ENCODE assay signal across 1 cellular context in the genomic region with DNA sequence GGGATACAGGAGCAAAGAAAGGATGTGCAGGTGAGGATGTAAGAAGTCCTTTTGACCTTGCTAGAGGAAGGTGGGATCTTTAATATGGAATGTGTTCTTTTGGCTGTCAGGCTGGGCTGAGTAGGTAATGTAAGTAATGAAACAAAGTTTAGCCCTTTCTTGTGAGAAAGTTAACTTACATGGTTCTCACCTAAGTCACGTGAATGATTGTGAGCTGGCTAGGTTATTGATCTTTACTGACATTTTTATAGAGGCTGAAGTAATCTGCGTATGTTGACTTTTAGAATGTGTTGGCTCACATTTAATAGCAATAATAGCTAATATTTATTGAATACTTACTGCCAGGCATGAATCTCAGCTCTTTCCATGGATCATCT.
TF ChIP-seq lines count a peak whose summit lies in the region.

No MANE protein-coding gene starts in this region.

TF ChIP-seq in H1, 55 proteins besides CTCF, POLR2A, EP300 and RAD21:
- TF ChIP-seq HDAC6 (IDR thresholded peaks at IDR 0.05; ENCODE audit: low read depth, low read length) (no peak), BACH1 (IDR thresholded peaks at IDR 0.05; ENCODE audit: low read length) (no peak), SIRT6 (IDR thresholded peaks at IDR 0.05; ENCODE audit: low read length) (no peak), SIN3A (conservative IDR thresholded peaks at IDR 0.05 in 1 of 2, IDR thresholded peaks at IDR 0.05 in 1 of 2; ENCODE audit: low read depth in 1 of 2, low read length in 2 of 2) (no peak), SP4 (IDR thresholded peaks at IDR 0.05; ENCODE audit: low read length) (no peak), CEBPB (IDR thresholded peaks at IDR 0.05; ENCODE audit: low read depth, low read length) (no peak), CBX5 (IDR thresholded peaks at IDR 0.05; ENCODE audit: low read depth, low read length) (no peak), TBP (IDR thresholded peaks at IDR 0.05; ENCODE audit: low read depth, low read length) (no peak), SRF (IDR thresholded peaks at IDR 0.05; ENCODE audit: low read depth, low read length) (no peak)
- TF ChIP-seq, protein P1, sequence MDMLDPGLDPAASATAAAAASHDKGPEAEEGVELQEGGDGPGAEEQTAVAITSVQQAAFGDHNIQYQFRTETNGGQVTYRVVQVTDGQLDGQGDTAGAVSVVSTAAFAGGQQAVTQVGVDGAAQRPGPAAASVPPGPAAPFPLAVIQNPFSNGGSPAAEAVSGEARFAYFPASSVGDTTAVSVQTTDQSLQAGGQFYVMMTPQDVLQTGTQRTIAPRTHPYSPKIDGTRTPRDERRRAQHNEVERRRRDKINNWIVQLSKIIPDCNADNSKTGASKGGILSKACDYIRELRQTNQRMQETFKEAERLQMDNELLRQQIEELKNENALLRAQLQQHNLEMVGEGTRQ (IDR thresholded peaks at IDR 0.05; ENCODE audit: low read length) = no peak
- TF ChIP-seq, protein P2, sequence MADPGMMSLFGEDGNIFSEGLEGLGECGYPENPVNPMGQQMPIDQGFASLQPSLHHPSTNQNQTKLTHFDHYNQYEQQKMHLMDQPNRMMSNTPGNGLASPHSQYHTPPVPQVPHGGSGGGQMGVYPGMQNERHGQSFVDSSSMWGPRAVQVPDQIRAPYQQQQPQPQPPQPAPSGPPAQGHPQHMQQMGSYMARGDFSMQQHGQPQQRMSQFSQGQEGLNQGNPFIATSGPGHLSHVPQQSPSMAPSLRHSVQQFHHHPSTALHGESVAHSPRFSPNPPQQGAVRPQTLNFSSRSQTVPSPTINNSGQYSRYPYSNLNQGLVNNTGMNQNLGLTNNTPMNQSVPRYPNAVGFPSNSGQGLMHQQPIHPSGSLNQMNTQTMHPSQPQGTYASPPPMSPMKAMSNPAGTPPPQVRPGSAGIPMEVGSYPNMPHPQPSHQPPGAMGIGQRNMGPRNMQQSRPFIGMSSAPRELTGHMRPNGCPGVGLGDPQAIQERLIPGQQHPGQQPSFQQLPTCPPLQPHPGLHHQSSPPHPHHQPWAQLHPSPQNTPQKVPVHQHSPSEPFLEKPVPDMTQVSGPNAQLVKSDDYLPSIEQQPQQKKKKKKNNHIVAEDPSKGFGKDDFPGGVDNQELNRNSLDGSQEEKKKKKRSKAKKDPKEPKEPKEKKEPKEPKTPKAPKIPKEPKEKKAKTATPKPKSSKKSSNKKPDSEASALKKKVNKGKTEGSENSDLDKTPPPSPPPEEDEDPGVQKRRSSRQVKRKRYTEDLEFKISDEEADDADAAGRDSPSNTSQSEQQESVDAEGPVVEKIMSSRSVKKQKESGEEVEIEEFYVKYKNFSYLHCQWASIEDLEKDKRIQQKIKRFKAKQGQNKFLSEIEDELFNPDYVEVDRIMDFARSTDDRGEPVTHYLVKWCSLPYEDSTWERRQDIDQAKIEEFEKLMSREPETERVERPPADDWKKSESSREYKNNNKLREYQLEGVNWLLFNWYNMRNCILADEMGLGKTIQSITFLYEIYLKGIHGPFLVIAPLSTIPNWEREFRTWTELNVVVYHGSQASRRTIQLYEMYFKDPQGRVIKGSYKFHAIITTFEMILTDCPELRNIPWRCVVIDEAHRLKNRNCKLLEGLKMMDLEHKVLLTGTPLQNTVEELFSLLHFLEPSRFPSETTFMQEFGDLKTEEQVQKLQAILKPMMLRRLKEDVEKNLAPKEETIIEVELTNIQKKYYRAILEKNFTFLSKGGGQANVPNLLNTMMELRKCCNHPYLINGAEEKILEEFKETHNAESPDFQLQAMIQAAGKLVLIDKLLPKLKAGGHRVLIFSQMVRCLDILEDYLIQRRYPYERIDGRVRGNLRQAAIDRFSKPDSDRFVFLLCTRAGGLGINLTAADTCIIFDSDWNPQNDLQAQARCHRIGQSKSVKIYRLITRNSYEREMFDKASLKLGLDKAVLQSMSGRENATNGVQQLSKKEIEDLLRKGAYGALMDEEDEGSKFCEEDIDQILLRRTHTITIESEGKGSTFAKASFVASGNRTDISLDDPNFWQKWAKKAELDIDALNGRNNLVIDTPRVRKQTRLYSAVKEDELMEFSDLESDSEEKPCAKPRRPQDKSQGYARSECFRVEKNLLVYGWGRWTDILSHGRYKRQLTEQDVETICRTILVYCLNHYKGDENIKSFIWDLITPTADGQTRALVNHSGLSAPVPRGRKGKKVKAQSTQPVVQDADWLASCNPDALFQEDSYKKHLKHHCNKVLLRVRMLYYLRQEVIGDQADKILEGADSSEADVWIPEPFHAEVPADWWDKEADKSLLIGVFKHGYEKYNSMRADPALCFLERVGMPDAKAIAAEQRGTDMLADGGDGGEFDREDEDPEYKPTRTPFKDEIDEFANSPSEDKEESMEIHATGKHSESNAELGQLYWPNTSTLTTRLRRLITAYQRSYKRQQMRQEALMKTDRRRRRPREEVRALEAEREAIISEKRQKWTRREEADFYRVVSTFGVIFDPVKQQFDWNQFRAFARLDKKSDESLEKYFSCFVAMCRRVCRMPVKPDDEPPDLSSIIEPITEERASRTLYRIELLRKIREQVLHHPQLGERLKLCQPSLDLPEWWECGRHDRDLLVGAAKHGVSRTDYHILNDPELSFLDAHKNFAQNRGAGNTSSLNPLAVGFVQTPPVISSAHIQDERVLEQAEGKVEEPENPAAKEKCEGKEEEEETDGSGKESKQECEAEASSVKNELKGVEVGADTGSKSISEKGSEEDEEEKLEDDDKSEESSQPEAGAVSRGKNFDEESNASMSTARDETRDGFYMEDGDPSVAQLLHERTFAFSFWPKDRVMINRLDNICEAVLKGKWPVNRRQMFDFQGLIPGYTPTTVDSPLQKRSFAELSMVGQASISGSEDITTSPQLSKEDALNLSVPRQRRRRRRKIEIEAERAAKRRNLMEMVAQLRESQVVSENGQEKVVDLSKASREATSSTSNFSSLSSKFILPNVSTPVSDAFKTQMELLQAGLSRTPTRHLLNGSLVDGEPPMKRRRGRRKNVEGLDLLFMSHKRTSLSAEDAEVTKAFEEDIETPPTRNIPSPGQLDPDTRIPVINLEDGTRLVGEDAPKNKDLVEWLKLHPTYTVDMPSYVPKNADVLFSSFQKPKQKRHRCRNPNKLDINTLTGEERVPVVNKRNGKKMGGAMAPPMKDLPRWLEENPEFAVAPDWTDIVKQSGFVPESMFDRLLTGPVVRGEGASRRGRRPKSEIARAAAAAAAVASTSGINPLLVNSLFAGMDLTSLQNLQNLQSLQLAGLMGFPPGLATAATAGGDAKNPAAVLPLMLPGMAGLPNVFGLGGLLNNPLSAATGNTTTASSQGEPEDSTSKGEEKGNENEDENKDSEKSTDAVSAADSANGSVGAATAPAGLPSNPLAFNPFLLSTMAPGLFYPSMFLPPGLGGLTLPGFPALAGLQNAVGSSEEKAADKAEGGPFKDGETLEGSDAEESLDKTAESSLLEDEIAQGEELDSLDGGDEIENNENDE (IDR thresholded peaks at IDR 0.05; ENCODE audit: insufficient replicate concordance, low read length) = no peak
